In the genomic region with DNA sequence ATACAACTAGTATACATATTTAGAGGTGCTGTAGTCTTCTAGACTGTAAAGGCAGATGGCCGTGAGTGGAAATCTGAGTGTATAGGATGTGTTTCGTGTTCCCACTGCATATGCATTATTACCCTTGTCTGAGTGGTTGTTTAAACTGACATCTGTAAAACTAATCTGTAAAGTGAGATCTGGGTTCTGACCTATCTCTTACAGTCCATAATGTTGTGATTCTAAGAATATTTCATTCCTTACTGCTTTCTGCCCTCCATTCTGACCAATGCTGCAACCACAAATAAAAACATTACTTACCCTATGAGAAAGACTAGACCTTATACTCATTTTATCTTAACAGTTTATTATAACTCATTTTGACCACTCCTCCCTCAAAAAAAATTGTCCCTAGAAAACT, we compare ENCODE assay signal across 1 cellular context.
TF ChIP-seq lines count a peak whose summit lies in the region.

No MANE protein-coding gene starts in this region.

TF ChIP-seq in GM23338, 12 proteins besides CTCF, POLR2A, EP300 and RAD21 (continued from another document):
- TF ChIP-seq, protein P1, sequence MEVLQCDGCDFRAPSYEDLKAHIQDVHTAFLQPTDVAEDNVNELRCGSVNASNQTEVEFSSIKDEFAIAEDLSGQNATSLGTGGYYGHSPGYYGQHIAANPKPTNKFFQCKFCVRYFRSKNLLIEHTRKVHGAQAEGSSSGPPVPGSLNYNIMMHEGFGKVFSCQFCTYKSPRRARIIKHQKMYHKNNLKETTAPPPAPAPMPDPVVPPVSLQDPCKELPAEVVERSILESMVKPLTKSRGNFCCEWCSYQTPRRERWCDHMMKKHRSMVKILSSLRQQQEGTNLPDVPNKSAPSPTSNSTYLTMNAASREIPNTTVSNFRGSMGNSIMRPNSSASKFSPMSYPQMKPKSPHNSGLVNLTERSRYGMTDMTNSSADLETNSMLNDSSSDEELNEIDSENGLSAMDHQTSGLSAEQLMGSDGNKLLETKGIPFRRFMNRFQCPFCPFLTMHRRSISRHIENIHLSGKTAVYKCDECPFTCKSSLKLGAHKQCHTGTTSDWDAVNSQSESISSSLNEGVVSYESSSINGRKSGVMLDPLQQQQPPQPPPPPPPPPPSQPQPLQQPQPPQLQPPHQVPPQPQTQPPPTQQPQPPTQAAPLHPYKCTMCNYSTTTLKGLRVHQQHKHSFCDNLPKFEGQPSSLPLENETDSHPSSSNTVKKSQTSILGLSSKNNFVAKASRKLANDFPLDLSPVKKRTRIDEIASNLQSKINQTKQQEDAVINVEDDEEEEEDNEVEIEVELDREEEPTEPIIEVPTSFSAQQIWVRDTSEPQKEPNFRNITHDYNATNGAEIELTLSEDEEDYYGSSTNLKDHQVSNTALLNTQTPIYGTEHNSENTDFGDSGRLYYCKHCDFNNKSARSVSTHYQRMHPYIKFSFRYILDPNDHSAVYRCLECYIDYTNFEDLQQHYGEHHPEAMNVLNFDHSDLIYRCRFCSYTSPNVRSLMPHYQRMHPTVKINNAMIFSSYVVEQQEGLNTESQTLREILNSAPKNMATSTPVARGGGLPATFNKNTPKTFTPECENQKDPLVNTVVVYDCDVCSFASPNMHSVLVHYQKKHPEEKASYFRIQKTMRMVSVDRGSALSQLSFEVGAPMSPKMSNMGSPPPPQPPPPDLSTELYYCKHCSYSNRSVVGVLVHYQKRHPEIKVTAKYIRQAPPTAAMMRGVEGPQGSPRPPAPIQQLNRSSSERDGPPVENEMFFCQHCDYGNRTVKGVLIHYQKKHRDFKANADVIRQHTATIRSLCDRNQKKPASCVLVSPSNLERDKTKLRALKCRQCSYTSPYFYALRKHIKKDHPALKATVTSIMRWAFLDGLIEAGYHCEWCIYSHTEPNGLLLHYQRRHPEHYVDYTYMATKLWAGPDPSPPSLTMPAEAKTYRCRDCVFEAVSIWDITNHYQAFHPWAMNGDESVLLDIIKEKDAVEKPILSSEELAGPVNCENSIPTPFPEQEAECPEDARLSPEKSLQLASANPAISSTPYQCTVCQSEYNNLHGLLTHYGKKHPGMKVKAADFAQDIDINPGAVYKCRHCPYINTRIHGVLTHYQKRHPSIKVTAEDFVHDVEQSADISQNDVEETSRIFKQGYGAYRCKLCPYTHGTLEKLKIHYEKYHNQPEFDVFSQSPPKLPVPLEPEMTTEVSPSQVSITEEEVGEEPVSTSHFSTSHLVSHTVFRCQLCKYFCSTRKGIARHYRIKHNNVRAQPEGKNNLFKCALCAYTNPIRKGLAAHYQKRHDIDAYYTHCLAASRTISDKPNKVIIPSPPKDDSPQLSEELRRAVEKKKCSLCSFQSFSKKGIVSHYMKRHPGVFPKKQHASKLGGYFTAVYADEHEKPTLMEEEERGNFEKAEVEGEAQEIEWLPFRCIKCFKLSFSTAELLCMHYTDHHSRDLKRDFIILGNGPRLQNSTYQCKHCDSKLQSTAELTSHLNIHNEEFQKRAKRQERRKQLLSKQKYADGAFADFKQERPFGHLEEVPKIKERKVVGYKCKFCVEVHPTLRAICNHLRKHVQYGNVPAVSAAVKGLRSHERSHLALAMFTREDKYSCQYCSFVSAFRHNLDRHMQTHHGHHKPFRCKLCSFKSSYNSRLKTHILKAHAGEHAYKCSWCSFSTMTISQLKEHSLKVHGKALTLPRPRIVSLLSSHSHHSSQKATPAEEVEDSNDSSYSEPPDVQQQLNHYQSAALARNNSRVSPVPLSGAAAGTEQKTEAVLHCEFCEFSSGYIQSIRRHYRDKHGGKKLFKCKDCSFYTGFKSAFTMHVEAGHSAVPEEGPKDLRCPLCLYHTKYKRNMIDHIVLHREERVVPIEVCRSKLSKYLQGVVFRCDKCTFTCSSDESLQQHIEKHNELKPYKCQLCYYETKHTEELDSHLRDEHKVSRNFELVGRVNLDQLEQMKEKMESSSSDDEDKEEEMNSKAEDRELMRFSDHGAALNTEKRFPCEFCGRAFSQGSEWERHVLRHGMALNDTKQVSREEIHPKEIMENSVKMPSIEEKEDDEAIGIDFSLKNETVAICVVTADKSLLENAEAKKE (CRISPR knock-in tag; IDR thresholded peaks at IDR 0.05) = no peak
- TF ChIP-seq ZNF114 (CRISPR knock-in tag; IDR thresholded peaks at IDR 0.05) = no peak
